ENCODE assay signal across 3 cellular contexts in the genomic region with DNA sequence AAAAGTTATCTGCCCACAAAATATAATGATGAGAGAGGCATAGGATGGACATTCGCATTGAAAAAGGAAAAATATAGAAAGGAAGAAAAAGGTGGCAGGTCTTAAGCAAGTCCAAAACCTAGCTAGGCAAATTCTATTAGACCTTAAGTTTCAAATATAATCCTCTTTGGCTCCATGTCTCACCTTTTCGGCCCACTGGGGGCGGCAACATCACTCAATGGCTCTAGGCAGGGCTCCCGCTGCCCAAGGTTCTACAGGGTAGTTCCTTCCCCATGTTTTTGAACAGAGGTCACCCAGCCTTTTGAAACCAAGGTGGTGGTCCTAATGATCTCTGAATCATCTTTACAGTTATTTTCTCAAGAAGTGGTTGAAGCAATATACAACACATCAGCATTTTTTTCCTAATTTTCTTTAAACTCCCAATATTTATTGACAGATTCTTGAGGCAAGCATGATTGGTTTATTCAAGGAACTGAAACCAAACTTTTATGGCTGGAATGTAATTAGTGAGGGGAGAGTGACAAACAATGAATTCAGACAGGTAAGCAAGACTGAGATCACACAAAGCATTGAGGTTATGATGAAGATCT.
TF ChIP-seq lines count a peak whose summit lies in the region.

No MANE protein-coding gene starts in this region.

TF ChIP-seq in HepG2, 621 proteins besides CTCF, POLR2A, EP300 and RAD21:
- TF ChIP-seq ZNF619 (CRISPR knock-in tag; IDR thresholded peaks at IDR 0.05) (no peak), GTF2F1 (IDR thresholded peaks at IDR 0.05; ENCODE audit: low read length) (no peak), MAFK (conservative IDR thresholded peaks at IDR 0.05 in 1 of 2, IDR thresholded peaks at IDR 0.05 in 1 of 2; ENCODE audit: low read length in 2 of 2) (peak; percentile 21 to 60; a peak in 2 of 4 replicates)

TF ChIP-seq in HCT116, 20 proteins besides CTCF, POLR2A, EP300 and RAD21:
- no peak for TF ChIP-seq JUND (IDR thresholded peaks at IDR 0.05)
- TF ChIP-seq, protein P1, sequence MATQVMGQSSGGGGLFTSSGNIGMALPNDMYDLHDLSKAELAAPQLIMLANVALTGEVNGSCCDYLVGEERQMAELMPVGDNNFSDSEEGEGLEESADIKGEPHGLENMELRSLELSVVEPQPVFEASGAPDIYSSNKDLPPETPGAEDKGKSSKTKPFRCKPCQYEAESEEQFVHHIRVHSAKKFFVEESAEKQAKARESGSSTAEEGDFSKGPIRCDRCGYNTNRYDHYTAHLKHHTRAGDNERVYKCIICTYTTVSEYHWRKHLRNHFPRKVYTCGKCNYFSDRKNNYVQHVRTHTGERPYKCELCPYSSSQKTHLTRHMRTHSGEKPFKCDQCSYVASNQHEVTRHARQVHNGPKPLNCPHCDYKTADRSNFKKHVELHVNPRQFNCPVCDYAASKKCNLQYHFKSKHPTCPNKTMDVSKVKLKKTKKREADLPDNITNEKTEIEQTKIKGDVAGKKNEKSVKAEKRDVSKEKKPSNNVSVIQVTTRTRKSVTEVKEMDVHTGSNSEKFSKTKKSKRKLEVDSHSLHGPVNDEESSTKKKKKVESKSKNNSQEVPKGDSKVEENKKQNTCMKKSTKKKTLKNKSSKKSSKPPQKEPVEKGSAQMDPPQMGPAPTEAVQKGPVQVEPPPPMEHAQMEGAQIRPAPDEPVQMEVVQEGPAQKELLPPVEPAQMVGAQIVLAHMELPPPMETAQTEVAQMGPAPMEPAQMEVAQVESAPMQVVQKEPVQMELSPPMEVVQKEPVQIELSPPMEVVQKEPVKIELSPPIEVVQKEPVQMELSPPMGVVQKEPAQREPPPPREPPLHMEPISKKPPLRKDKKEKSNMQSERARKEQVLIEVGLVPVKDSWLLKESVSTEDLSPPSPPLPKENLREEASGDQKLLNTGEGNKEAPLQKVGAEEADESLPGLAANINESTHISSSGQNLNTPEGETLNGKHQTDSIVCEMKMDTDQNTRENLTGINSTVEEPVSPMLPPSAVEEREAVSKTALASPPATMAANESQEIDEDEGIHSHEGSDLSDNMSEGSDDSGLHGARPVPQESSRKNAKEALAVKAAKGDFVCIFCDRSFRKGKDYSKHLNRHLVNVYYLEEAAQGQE (IDR thresholded peaks at IDR 0.05; ENCODE audit: low read depth): no peak
- no peak for TF ChIP-seq CEBPB (IDR thresholded peaks at IDR 0.05; ENCODE audit: low read depth)

TF ChIP-seq in K562, 482 proteins besides CTCF, POLR2A, EP300 and RAD21:
- TF ChIP-seq IFI16 (CRISPR knock-in tag; IDR thresholded peaks at IDR 0.05) (no peak), ZNF316 (IDR thresholded peaks at IDR 0.05) (peak; percentile 79), MAFG (tag; conservative IDR thresholded peaks at IDR 0.05) (peak; percentile 50), C11orf30 (IDR thresholded peaks at IDR 0.05; ENCODE audit: low read depth) (peak; percentile 76; the same call in 1 of the 2 replicates), POLR3A (IDR thresholded peaks at IDR 0.05; ENCODE audit: borderline replicate concordance, extremely low read depth, insufficient read depth, insufficient read length) (no peak), MITF (IDR thresholded peaks at IDR 0.05) (no peak)
- TF ChIP-seq, protein P2, sequence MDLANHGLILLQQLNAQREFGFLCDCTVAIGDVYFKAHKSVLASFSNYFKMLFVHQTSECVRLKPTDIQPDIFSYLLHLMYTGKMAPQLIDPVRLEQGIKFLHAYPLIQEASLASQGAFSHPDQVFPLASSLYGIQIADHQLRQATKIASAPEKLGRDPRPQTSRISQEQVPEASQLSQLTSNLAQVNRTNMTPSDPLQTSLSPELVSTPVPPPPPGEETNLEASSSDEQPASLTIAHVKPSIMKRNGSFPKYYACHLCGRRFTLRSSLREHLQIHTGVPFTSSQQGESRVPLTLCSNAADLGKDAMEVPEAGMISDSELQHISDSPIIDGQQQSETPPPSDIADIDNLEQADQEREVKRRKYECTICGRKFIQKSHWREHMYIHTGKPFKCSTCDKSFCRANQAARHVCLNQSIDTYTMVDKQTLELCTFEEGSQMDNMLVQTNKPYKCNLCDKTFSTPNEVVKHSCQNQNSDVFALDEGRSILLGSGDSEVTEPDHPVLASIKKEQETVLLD (IDR thresholded peaks at IDR 0.05): no peak
